In the genomic region with DNA sequence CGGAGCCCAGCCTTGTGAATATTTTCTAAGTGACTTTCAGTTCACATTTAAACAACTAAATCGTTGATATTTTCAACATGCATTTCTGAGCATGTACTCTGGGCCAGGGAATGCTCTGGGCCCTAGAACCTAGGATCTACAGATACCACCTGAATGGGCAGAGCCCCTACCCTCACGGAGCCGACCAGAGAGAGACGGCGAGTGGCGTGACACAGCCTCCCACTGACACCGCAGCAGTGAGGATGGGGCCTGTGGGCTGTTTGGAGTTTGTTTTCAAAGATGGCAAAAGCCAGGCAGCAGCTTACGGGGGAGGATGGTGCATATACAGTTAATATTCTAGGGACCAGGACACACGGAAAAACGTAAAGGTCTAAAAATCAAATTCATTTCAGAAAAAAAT, we compare ENCODE assay signal across 16 cellular contexts. TPM values are rescaled to one million over a fixed set of nuclear protein-coding genes. Genes with fewer than 3 reads are reported as not detected.
A peak's percentile ranks its signal among the peaks of the same experiment; 100 is the strongest.
DNase-seq lines count a peak whose midpoint lies in the region; ATAC-seq and TF ChIP-seq lines count a peak whose summit lies in the region.
"Had no signal": no experiment of that assay in that cellular context is flagged by ENCODE, and none has a peak within 500 bp of the region (broad histone marks: within the 10 kb centered on the region; RNA-seq: fewer than 3 reads in every experiment).

No MANE protein-coding gene starts in this region.

- ATAC-seq in activated T-cell treated with anti-CD3 and anti-CD28 coated beads, Interleukin-2, amount 50 U/mL, for 72 hours (replicated peaks in 1 of 2) = no peak
- ATAC-seq in GM21786 (IDR thresholded peaks at IDR 0.05; ENCODE audit: unreplicated experiment) = no peak

- peak overlapping the region; percentile 57 for H3K27ac Mint-ChIP-seq in activated T-cell treated with anti-CD3 and anti-CD28 coated beads, Interleukin-2, amount 50 U/mL, for 24 hours
- H3K27ac Mint-ChIP-seq in activated T-cell treated with anti-CD3 and anti-CD28 coated beads, Interleukin-2, amount 50 U/mL, for 72 hours = no peak overlapping the region
- H3K27ac Mint-ChIP-seq: B cell, HFFc6 had no signal

- H2AFZ ChIP-seq in osteoblast (ENCODE audit: low read length) (no peak overlapping the region), smooth muscle cell (ENCODE audit: low read depth) (no peak overlapping the region)

- H3K9me3 ChIP-seq in osteoblast (ENCODE audit: low read depth, low read length) (no peaks in the 10 kb centered on the region), smooth muscle cell (replicated peaks; ENCODE audit: low read depth) (no peaks in the 10 kb centered on the region), BE2C (no peaks in the 10 kb centered on the region)

- H4K20me1 ChIP-seq in osteoblast (ENCODE audit: insufficient read depth, low read length) (peaks cover 21% of the 10 kb centered on the region), smooth muscle cell (ENCODE audit: low read depth) (peaks cover 59% of the 10 kb centered on the region)

- H3K4me1 ChIP-seq in osteoblast (ENCODE audit: insufficient read depth, low read length) = no peaks in the 10 kb centered on the region
- H3K4me1 ChIP-seq in smooth muscle cell (ENCODE audit: low read depth) = no peaks in the 10 kb centered on the region
- no peaks in the 10 kb centered on the region for H3K4me1 ChIP-seq in BE2C

- H3K4me3 ChIP-seq in coronary artery (no peak overlapping the region), osteoblast (ENCODE audit: insufficient read depth, low read length) (no peak overlapping the region), smooth muscle cell (no peak overlapping the region), BE2C (ENCODE audit: low read depth, low read length) (no peak overlapping the region)

- 97% methylated on average over 11 of the region's 11 CpGs for WGBS in smooth muscle cell (ENCODE audit: low lambda C conversion rate)

- no peak overlapping the region for H3K9ac ChIP-seq in smooth muscle cell (ENCODE audit: low read depth)

- H3K4me2 ChIP-seq in osteoblast (ENCODE audit: insufficient read depth, low read length) (no peak overlapping the region), smooth muscle cell (no peak overlapping the region)

- H3K27me3 ChIP-seq in osteoblast (ENCODE audit: insufficient read depth, low read length) (no peaks in the 10 kb centered on the region), smooth muscle cell (ENCODE audit: low read depth) (no peaks in the 10 kb centered on the region), BE2C (no peaks in the 10 kb centered on the region)

- no peak overlapping the region for H3K27ac ChIP-seq in coronary artery
- no peak overlapping the region for H3K27ac ChIP-seq in osteoblast (ENCODE audit: low read depth, low read length)
- H3K27ac ChIP-seq in smooth muscle cell (ENCODE audit: low read depth) = no peak overlapping the region
- H3K27ac ChIP-seq: C4-2B had no signal

- peaks cover 3% of the 10 kb centered on the region for H3K9me3 Mint-ChIP-seq in activated T-cell treated with anti-CD3 and anti-CD28 coated beads, Interleukin-2, amount 50 U/mL, for 24 hours
- H3K9me3 Mint-ChIP-seq in activated T-cell treated with anti-CD3 and anti-CD28 coated beads, Interleukin-2, amount 50 U/mL, for 72 hours = no peaks in the 10 kb centered on the region

- TF ChIP-seq CTCF in coronary artery (IDR thresholded peaks at IDR 0.05) (no peak), osteoblast (IDR thresholded peaks at IDR 0.05; ENCODE audit: extremely low read depth, low read depth, low read length) (no peak), smooth muscle cell (IDR thresholded peaks at IDR 0.05; ENCODE audit: borderline replicate concordance, insufficient read depth, poor library complexity, severe bottlenecking) (no peak), BE2C (IDR thresholded peaks at IDR 0.05; ENCODE audit: low read depth, low read length) (no peak)

- H3F3A ChIP-seq in smooth muscle cell (ENCODE audit: low read depth) = no peaks in the 10 kb centered on the region

- no peak for DNase-seq in activated T-cell treated with anti-CD3 and anti-CD28 coated beads, Interleukin-2, amount 50 U/mL, for 24 hours
- no peak for DNase-seq in activated T-cell treated with anti-CD3 and anti-CD28 coated beads, Interleukin-2, amount 50 U/mL, for 72 hours
- peak; percentile 38 for DNase-seq in coronary artery (ENCODE audit: low spot score)
- DNase-seq in osteoblast (ENCODE audit: insufficient read length, low spot score, missing footprints) = peak; percentile 52
- DNase-seq in stimulated activated CD8-positive, alpha-beta memory T cell treated with anti-CD3 and anti-CD28 coated beads, Interleukin-4, amount 100 ng/mL, for 48 hours = peak; percentile 5
- DNase-seq in smooth muscle cell (lab: John Stamatoyannopoulos, UW; ENCODE audit: unreplicated experiment) = no peak
- no peak for DNase-seq in BE2C
- DNase-seq: CD4-positive, alpha-beta memory T cell; COR-L47; DND-41; GDM1; HCEC 1CT; HFFc6 had no signal

- H3K36me3 ChIP-seq in osteoblast (ENCODE audit: insufficient read depth, low read length) = peaks cover 6% of the 10 kb centered on the region
- no peaks in the 10 kb centered on the region for H3K36me3 ChIP-seq in smooth muscle cell (ENCODE audit: low read depth)
- H3K36me3 ChIP-seq in BE2C = peaks cover 47% of the 10 kb centered on the region

- no peaks in the 10 kb centered on the region for H3K27me3 Mint-ChIP-seq in activated T-cell treated with anti-CD3 and anti-CD28 coated beads, Interleukin-2, amount 50 U/mL, for 24 hours
- H3K27me3 Mint-ChIP-seq in activated T-cell treated with anti-CD3 and anti-CD28 coated beads, Interleukin-2, amount 50 U/mL, for 72 hours (ENCODE audit: low read depth) = no peaks in the 10 kb centered on the region
- H3K27me3 Mint-ChIP-seq: B cell; CD4-positive, alpha-beta memory T cell had no signal

- H3K4me1 Mint-ChIP-seq in activated T-cell treated with anti-CD3 and anti-CD28 coated beads, Interleukin-2, amount 50 U/mL, for 24 hours (ENCODE audit: low read depth) = peaks cover 11% of the 10 kb centered on the region
- H3K4me1 Mint-ChIP-seq in activated T-cell treated with anti-CD3 and anti-CD28 coated beads, Interleukin-2, amount 50 U/mL, for 72 hours (ENCODE audit: low read depth) = peaks cover 8% of the 10 kb centered on the region

- H3K79me2 ChIP-seq in osteoblast (ENCODE audit: insufficient read depth, low read length) = peaks cover 35% of the 10 kb centered on the region
- H3K79me2 ChIP-seq in smooth muscle cell (ENCODE audit: low read depth) = peaks cover 42% of the 10 kb centered on the region

- H3K36me3 Mint-ChIP-seq in activated T-cell treated with anti-CD3 and anti-CD28 coated beads, Interleukin-2, amount 50 U/mL, for 24 hours (ENCODE audit: low read depth) = peaks cover 80% of the 10 kb centered on the region
- H3K36me3 Mint-ChIP-seq in activated T-cell treated with anti-CD3 and anti-CD28 coated beads, Interleukin-2, amount 50 U/mL, for 72 hours (ENCODE audit: insufficient read depth in 2 of 2) = peaks cover 2 to 8% of the 10 kb centered on the region in 2 donors

- H3K4me3 Mint-ChIP-seq in activated T-cell treated with anti-CD3 and anti-CD28 coated beads, Interleukin-2, amount 50 U/mL, for 24 hours = no peak overlapping the region
- no peak overlapping the region for H3K4me3 Mint-ChIP-seq in activated T-cell treated with anti-CD3 and anti-CD28 coated beads, Interleukin-2, amount 50 U/mL, for 72 hours
- H3K4me3 Mint-ChIP-seq: B cell; CD4-positive, alpha-beta memory T cell; HFFc6 had no signal

RNA-seq across cellular contexts. Expression of a gene that starts 17.7 kb away (rescaled TPM):
- 10 to 100 TPM; 40.8 to 57.4 TPM for total RNA-seq in activated T-cell treated with anti-CD3 and anti-CD28 coated beads, Interleukin-2, amount 50 U/mL, for 72 hours
- total RNA-seq in osteoblast (19.2 and 19.9 TPM in 2 replicates), smooth muscle cell (16.3 and 17.0 TPM in 2 replicates)
- polyA plus RNA-seq in smooth muscle cell = 33.7 and 36.4 TPM in 2 replicates
- 102 TPM for polyA plus RNA-seq in BE2C (2012; ENCODE audit: insufficient read depth, insufficient read length, low read depth)

Comparison
In these comparisons a context has a peak if more than half of its experiments do, and no peak if none do; other contexts are left out.
1. DNase-seq: peak in coronary artery (single experiment), osteoblast (single experiment) and stimulated activated CD8-positive, alpha-beta memory T cell treated with anti-CD3 and anti-CD28 coated beads, Interleukin-4, amount 100 ng/mL, for 48 hours (single experiment); none in activated T-cell treated with anti-CD3 and anti-CD28 coated beads, Interleukin-2, amount 50 U/mL, for 24 hours (single experiment), activated T-cell treated with anti-CD3 and anti-CD28 coated beads, Interleukin-2, amount 50 U/mL, for 72 hours (0 of 2), smooth muscle cell (single experiment) and BE2C (single experiment).